ENCODE assay signal across 8 cellular contexts in the genomic region with DNA sequence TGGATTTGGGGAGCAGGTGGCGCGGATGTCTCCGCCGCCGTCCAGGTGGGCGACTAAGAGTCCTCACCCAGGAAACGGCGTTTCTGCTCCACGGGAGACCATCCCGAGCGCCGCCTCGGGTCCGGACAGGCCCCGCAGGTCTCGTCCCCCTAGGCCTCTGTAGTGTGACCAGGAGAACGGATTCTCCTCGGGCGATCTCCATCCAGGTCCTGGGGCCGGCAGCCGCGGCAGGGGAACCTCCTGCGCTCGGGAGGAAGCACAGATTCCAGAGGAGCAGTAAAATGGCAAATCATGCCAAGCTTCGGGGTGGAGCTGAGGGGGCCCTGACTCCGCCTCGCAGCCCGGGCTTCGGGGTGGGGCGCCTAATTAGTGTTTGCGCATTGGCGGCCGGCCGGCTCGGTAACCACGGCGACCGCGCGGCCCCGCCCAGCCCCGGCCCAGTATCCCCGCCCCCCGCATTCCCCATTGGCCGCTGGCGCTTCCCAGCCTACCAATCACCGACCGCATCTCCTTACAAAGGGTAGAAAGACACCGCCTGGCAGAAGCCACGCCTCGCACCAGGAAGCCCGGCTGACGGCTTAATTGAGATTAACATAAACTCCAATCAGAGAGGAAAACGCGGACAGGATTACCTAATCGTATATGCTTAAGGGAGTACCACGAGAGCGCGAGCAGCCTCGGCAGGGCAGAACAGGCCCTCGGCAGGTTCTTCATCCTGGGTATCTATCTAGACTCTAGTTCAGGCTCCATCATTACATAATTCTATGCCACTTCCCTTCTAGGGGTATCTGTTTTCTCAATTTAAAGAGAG.
DNase-seq lines count a peak whose midpoint lies in the region; ATAC-seq and TF ChIP-seq lines count a peak whose summit lies in the region.

No MANE protein-coding gene starts in this region.

- no peaks in the 10 kb centered on the region for H3K27me3 ChIP-seq in mononuclear cell (ENCODE audit: insufficient read depth, low read length)

- H3K9me3 ChIP-seq in mononuclear cell (ENCODE audit: low read depth, low read length): no peaks in the 10 kb centered on the region

- peak; percentile 93 for ATAC-seq in GM21576 (IDR thresholded peaks at IDR 0.05; ENCODE audit: unreplicated experiment)

- peak; percentile 94 for DNase-seq in DMS153 (lab: John Stamatoyannopoulos, UW)
- peak; percentile 31 for DNase-seq in OCI-M2 (lab: John Stamatoyannopoulos, UW; ENCODE audit: unreplicated experiment)
- peak; percentile 96 for DNase-seq in activated T-cell treated with anti-CD3 and anti-CD28 coated beads, Interleukin-2, amount 50 U/mL, for 1 hour
- peak; percentile 93 for DNase-seq in epithelial cell of prostate (ENCODE audit: low read depth, low spot score)
- peak; percentile 89 to 90 for DNase-seq in stimulated activated CD8-positive, alpha-beta memory T cell treated with anti-CD3 and anti-CD28 coated beads, Interleukin-2, amount 100 ng/mL, for 48 hours (ENCODE audit: low read depth in 2 of 2)

- H3K4me3 ChIP-seq in mononuclear cell (ENCODE audit: low read length): peak overlapping the region; percentile 78

- peaks cover 25% of the 10 kb centered on the region for H3K4me1 ChIP-seq in mononuclear cell (ENCODE audit: insufficient read depth, low read length)

- peak overlapping the region; percentile 81 for H3K27ac ChIP-seq in epithelial cell of prostate

- no peak for TF ChIP-seq EP300 in Ishikawa (IDR thresholded peaks at IDR 0.05; ENCODE audit: borderline replicate concordance)

- TF ChIP-seq RAD21 in Ishikawa (IDR thresholded peaks at IDR 0.05; ENCODE audit: low read depth): 0 out of 2 replicates have a peak, but pooled peaks have one; percentile 2

TF ChIP-seq in Ishikawa, 13 proteins besides CTCF, POLR2A, EP300 and RAD21:
- TF ChIP-seq TAF1 (IDR thresholded peaks at IDR 0.05; ENCODE audit: low read depth): peak; percentile 87
- TF ChIP-seq, protein P1, sequence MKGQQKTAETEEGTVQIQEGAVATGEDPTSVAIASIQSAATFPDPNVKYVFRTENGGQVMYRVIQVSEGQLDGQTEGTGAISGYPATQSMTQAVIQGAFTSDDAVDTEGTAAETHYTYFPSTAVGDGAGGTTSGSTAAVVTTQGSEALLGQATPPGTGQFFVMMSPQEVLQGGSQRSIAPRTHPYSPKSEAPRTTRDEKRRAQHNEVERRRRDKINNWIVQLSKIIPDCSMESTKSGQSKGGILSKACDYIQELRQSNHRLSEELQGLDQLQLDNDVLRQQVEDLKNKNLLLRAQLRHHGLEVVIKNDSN (IDR thresholded peaks at IDR 0.05): no peak
- TF ChIP-seq, protein P2, sequence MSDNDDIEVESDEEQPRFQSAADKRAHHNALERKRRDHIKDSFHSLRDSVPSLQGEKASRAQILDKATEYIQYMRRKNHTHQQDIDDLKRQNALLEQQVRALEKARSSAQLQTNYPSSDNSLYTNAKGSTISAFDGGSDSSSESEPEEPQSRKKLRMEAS (IDR thresholded peaks at IDR 0.05): peak; percentile 60
- no peak for TF ChIP-seq ZBTB7A (IDR thresholded peaks at IDR 0.05; ENCODE audit: low read depth)
- peak; percentile 64 for TF ChIP-seq TCF12 (IDR thresholded peaks at IDR 0.05; ENCODE audit: low read depth)
- no peak for TF ChIP-seq CREB1 (IDR thresholded peaks at IDR 0.05; ENCODE audit: low read depth)
- TF ChIP-seq FOXM1 (IDR thresholded peaks at IDR 0.05; ENCODE audit: borderline replicate concordance, low read depth): no peak
- TF ChIP-seq, protein P3, sequence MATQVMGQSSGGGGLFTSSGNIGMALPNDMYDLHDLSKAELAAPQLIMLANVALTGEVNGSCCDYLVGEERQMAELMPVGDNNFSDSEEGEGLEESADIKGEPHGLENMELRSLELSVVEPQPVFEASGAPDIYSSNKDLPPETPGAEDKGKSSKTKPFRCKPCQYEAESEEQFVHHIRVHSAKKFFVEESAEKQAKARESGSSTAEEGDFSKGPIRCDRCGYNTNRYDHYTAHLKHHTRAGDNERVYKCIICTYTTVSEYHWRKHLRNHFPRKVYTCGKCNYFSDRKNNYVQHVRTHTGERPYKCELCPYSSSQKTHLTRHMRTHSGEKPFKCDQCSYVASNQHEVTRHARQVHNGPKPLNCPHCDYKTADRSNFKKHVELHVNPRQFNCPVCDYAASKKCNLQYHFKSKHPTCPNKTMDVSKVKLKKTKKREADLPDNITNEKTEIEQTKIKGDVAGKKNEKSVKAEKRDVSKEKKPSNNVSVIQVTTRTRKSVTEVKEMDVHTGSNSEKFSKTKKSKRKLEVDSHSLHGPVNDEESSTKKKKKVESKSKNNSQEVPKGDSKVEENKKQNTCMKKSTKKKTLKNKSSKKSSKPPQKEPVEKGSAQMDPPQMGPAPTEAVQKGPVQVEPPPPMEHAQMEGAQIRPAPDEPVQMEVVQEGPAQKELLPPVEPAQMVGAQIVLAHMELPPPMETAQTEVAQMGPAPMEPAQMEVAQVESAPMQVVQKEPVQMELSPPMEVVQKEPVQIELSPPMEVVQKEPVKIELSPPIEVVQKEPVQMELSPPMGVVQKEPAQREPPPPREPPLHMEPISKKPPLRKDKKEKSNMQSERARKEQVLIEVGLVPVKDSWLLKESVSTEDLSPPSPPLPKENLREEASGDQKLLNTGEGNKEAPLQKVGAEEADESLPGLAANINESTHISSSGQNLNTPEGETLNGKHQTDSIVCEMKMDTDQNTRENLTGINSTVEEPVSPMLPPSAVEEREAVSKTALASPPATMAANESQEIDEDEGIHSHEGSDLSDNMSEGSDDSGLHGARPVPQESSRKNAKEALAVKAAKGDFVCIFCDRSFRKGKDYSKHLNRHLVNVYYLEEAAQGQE (IDR thresholded peaks at IDR 0.05; ENCODE audit: low read depth): 0 out of 2 replicates have a peak, but pooled peaks have one; percentile 12
- peak; percentile 25; the same call in 1 of the 2 replicates for TF ChIP-seq NFIC (IDR thresholded peaks at IDR 0.05)
- peak; percentile 75 for TF ChIP-seq CEBPB (IDR thresholded peaks at IDR 0.05)
- 0 out of 2 replicates have a peak, but pooled peaks have one; percentile 29 for TF ChIP-seq YY1 (IDR thresholded peaks at IDR 0.05; ENCODE audit: low read depth)
- TF ChIP-seq TEAD4 (IDR thresholded peaks at IDR 0.05): peak; percentile 61; the same call in 1 of the 2 replicates

Comparison
In these comparisons a context has a peak if more than half of its experiments do, and no peak if none do; other contexts are left out.
1. Peak in every context shown above with its lines: DNase-seq, ATAC-seq, H3K4me3 ChIP-seq and H3K27ac ChIP-seq.
2. DNase-seq: peak in every context shown above with its lines; median percentile 96 in activated T-cell treated with anti-CD3 and anti-CD28 coated beads, Interleukin-2, amount 50 U/mL, for 1 hour; 94 in DMS153; 93 in epithelial cell of prostate; 90 in stimulated activated CD8-positive, alpha-beta memory T cell treated with anti-CD3 and anti-CD28 coated beads, Interleukin-2, amount 100 ng/mL, for 48 hours; 31 in OCI-M2.